ENCODE assay signal across 8 cellular contexts in the genomic region with DNA sequence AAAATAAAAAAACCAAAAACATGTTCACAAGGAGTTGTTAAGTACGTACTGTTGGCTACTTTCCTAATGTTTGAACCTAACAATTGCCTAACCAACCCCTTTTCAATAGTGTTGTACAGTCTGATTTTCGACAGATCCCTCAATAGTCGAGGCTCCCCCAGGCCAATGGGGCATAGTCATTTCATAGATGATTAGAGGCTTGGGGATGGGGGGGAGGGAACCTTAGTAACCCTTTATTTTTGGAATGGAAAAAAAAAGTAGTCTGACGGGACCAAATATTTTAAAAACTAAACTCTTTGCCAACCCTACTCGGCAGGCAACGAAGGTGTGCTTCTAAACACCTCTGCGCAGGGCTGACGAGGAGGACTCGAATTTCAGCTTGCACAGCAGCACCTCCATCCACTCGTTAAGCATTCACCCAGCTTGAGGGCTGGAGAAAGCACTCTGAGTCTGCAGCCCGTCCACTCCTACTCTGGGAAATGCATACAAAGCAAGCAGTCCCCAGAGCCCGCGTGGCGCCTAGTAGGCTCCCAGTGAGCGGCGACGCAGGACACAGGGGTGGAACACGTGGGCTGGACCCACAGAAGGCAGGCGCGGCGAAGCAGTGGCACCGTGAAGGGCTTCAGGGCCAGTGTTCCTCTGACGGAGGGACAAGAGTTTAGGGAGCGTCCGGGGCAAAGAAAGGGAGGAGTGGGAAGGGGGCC. TPM values are rescaled to one million over a fixed set of nuclear protein-coding genes. Genes with fewer than 3 reads are reported as not detected.
DNase-seq lines count a peak whose midpoint lies in the region; ATAC-seq and TF ChIP-seq lines count a peak whose summit lies in the region.

No MANE protein-coding gene starts in this region.

- H3K36me3 ChIP-seq in BJ (ENCODE audit: control insufficient read depth, insufficient read depth, low read length) (no peaks in the 10 kb centered on the region), mucosa of descending colon (ENCODE audit: low read depth) (no peaks in the 10 kb centered on the region)

- no peaks in the 10 kb centered on the region for H3K27me3 ChIP-seq in BJ (ENCODE audit: control insufficient read depth, insufficient read depth, low read length)

- DNase-seq in BJ (ENCODE audit: low read depth) = no peak
- peak; percentile 11 for DNase-seq in GM19240 (ENCODE audit: insufficient read length, low spot score)
- DNase-seq in NCI-H345 (lab: John Stamatoyannopoulos, UW) = peak; percentile 69
- DNase-seq in activated CD8-positive, alpha-beta memory T cell treated with anti-CD3 and anti-CD28 coated beads for 48 hours (ENCODE audit: low read depth in 2 of 3, low spot score in 2 of 3) = peak; percentile 21 to 44 (median 23)
- no peak for DNase-seq in epithelial cell of proximal tubule (ENCODE audit: low read depth)
- peak; percentile 60 to 73 (median 72) for DNase-seq in mucosa of descending colon
- DNase-seq in stimulated activated CD8-positive, alpha-beta memory T cell treated with anti-CD3 and anti-CD28 coated beads, Interleukin-7, amount 100 ng/mL, for 4 hours (ENCODE audit: low read depth in 2 of 2) = peak; percentile 22 to 44

- H3K4me3 ChIP-seq in BJ (ENCODE audit: low read depth, low read length) (peak overlapping the region; percentile 53), epithelial cell of proximal tubule (ENCODE audit: low read depth, low read length) (peak overlapping the region; percentile 82), mucosa of descending colon (peak overlapping the region; percentile 42)

- peaks cover 12% of the 10 kb centered on the region for H3K4me1 ChIP-seq in mucosa of descending colon (ENCODE audit: low read depth)

- ATAC-seq in HG03342 (IDR thresholded peaks at IDR 0.05; ENCODE audit: unreplicated experiment) = peak; percentile 24
- ATAC-seq in mucosa of descending colon = peak; percentile 65

- intact Hi-C loops in mucosa of descending colon (cut with DNase I, micrococcal nuclease) = no loop called here

- POLR2A ChIA-PET in BJ (lab: Charles Lee) = no interaction called here

- CTCF ChIA-PET in BJ (lab: Yijun Ruan, JAX) = interaction anchor here (0.7 kb wide), 1 partner anchor 10 kb away, joined by 3 read pairs; no protein-coding TSS in a partner anchor

- H3K9me3 ChIP-seq in mucosa of descending colon = no peaks in the 10 kb centered on the region

- TF ChIP-seq CTCF in BJ (IDR thresholded peaks at IDR 0.05; ENCODE audit: insufficient read depth, low read depth, low read length) (no peak), epithelial cell of proximal tubule (conservative IDR thresholded peaks at IDR 0.05; ENCODE audit: low read depth, low read length) (no peak), mucosa of descending colon (IDR thresholded peaks at IDR 0.05) (no peak)

RNA-seq across cellular contexts. Expression of a gene that starts 0.9 kb away (rescaled TPM):
- polyA plus RNA-seq in BJ (2011; rRNA removed) = 5.2 and 9.5 TPM in 2 replicates
- polyA minus RNA-seq in BJ (2011; rRNA and poly(A)+ RNA removed) = 2.5 TPM in 2 replicates
- 28.3 and 30.2 TPM in 2 replicates for total RNA-seq in epithelial cell of proximal tubule
- total RNA-seq in mucosa of descending colon = 1 to 10 TPM; 8.2 to 8.7 (median 8.3) TPM

RNA-seq across cellular contexts. Expression of a gene that starts 10.8 kb away (rescaled TPM):
- 11.0 and 19.8 TPM in 2 replicates for polyA plus RNA-seq in BJ (2011; rRNA removed)
- polyA minus RNA-seq in BJ (2011; rRNA and poly(A)+ RNA removed) = 9.8 and 12.0 TPM in 2 replicates
- total RNA-seq in epithelial cell of proximal tubule = 13.5 and 27.1 TPM in 2 replicates
- total RNA-seq in mucosa of descending colon = 10 to 100 TPM; 12.4 to 15.6 (median 13.6) TPM

Comparison
In these comparisons a context has a peak if more than half of its experiments do, and no peak if none do; other contexts are left out.
1. DNase-seq: peak in GM19240 (single experiment), NCI-H345 (single experiment), activated CD8-positive, alpha-beta memory T cell treated with anti-CD3 and anti-CD28 coated beads for 48 hours (3 of 3), mucosa of descending colon (3 of 3) and stimulated activated CD8-positive, alpha-beta memory T cell treated with anti-CD3 and anti-CD28 coated beads, Interleukin-7, amount 100 ng/mL, for 4 hours (2 of 2); none in BJ (single experiment) and epithelial cell of proximal tubule (single experiment).
2. Peak in every context shown above with its lines, with median percentiles within 50 percentile points of each other: H3K4me3 ChIP-seq.